ENCODE assay signal across 8 cellular contexts in genomic region chr3:28940530-28940929, GRCh38.
DNase-seq lines count a peak whose midpoint lies in the region; ATAC-seq and TF ChIP-seq lines count a peak whose summit lies in the region.

No MANE protein-coding gene starts in this region.

- no peaks in the 10 kb centered on the region for H3K9me3 Mint-ChIP-seq in type B pancreatic cell

- peaks cover 10% of the 10 kb centered on the region for H3K4me1 Mint-ChIP-seq in type B pancreatic cell (ENCODE audit: unreplicated experiment)

- DNase-seq in AG20443 (ENCODE audit: low spot score) (peak; percentile 72), astrocyte of the cerebellum (ENCODE audit: low read depth) (peak; percentile 99), midbrain (lab: John Stamatoyannopoulos, UW) (peak; percentile 73), type B pancreatic cell (ENCODE audit: extremely low spot score, unreplicated experiment) (no peak), DMS79 (lab: John Stamatoyannopoulos, UW) (no peak), GF-D8 (lab: John Stamatoyannopoulos, UW) (no peak)

- no peak overlapping the region for H3K27ac Mint-ChIP-seq in type B pancreatic cell

- TF ChIP-seq CTCF in astrocyte of the cerebellum (IDR thresholded peaks at IDR 0.05; ENCODE audit: low read depth, low read length, missing control alignments): no peak
- no peak for TF ChIP-seq CTCF in type B pancreatic cell (conservative IDR thresholded peaks at IDR 0.05)

- in situ Hi-C loops in astrocyte of the cerebellum (cut with HindIII; ENCODE audit: low sequenced_read_pairs): no loop called here

- H3K4me3 Mint-ChIP-seq in type B pancreatic cell: no peak overlapping the region

- H3K27me3 Mint-ChIP-seq in type B pancreatic cell: no peaks in the 10 kb centered on the region

- no peaks in the 10 kb centered on the region for H3K36me3 Mint-ChIP-seq in type B pancreatic cell

- peak; percentile 73 for ATAC-seq in GM19455 (IDR thresholded peaks at IDR 0.05; ENCODE audit: unreplicated experiment)
- peak; percentile 88 for ATAC-seq in HG03439 (IDR thresholded peaks at IDR 0.05; ENCODE audit: unreplicated experiment)

- H3K4me3 ChIP-seq in astrocyte of the cerebellum (ENCODE audit: low read depth, low read length): no peak overlapping the region

Comparison
In these comparisons a context has a peak if more than half of its experiments do, and no peak if none do; other contexts are left out.
1. DNase-seq: peak in AG20443 (single experiment), astrocyte of the cerebellum (single experiment) and midbrain (single experiment); none in type B pancreatic cell (single experiment), DMS79 (single experiment) and GF-D8 (single experiment).